Comparison of ENCODE assay signal across 8 cellular contexts in the genomic region with DNA sequence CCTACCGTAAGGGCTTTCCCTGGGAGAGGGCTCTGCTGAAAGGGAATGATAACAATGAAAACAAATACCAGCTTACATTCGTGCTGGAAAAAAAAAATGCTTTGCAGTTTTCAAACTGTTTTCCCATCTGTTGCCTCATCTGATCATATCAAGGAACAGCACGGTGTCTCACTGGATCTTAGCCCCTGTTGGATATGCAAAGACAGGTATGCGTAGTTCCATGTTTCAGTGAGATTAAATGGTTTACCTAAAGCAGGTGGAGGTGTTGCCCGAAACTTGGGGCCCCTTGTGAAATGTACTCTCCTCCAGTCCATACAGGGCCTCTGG.
A peak's percentile ranks its signal among the peaks of the same experiment; 100 is the strongest.
DNase-seq lines count a peak whose midpoint lies in the region; TF ChIP-seq lines count a peak whose summit lies in the region.

No MANE protein-coding gene starts in this region.

- H3K4me1 ChIP-seq in ES-I3 (ENCODE audit: insufficient read depth, low read length) (peaks cover 13% of the 10 kb centered on the region), PC-9 (replicated peaks; ENCODE audit: insufficient read depth) (peaks cover 40% of the 10 kb centered on the region)

- H3K27me3 ChIP-seq in PC-9 (ENCODE audit: insufficient read depth, low read depth): no peaks in the 10 kb centered on the region

- H3K9me2 ChIP-seq in PC-9 (ENCODE audit: insufficient read depth): no peaks in the 10 kb centered on the region

- CTCF ChIA-PET in PC-9 (lab: Charles Lee): interaction anchor here (0.6 kb wide), 1 partner anchor 491 kb away, joined by 3 read pairs; no protein-coding TSS in a partner anchor

- H3K36me3 ChIP-seq in ES-I3 (ENCODE audit: insufficient read depth, low read length) (no peaks in the 10 kb centered on the region), PC-9 (ENCODE audit: low read depth) (no peaks in the 10 kb centered on the region)

- no peaks in the 10 kb centered on the region for H3K9me3 ChIP-seq in ES-I3 (ENCODE audit: control insufficient read depth, insufficient read depth, low read length)
- H3K9me3 ChIP-seq in PC-9 (ENCODE audit: insufficient read depth, low read depth): no peaks in the 10 kb centered on the region

- BruUV-seq in PC-9 (replicated peaks; lab: Mats Ljungman, UMichigan): TSS peak; percentile 68

- peak overlapping the region; percentile 89 for H3K4me2 ChIP-seq in PC-9

- DNase-seq in PC-9 (no peak), epithelial cell of prostate (ENCODE audit: low read depth, low spot score) (no peak), pons (ENCODE audit: low spot score) (peak; percentile 5), NCI-H748 treated with DMSO at 0.1 percent for 48 hours (lab: John Stamatoyannopoulos, UW) (no peak), AML-193 (lab: John Stamatoyannopoulos, UW) (no peak), NCI-H774 (lab: John Stamatoyannopoulos, UW) (no peak), NCI-H446 treated with DMSO at 0.1 percent for 48 hours (lab: John Stamatoyannopoulos, UW) (no peak)

- intact Hi-C loops in PC-9 (cut with micrococcal nuclease; ENCODE audit: unreplicated experiment): no loop called here

- peak overlapping the region; percentile 73 for H3K9ac ChIP-seq in ES-I3 (ENCODE audit: low read depth, low read length)

- peak overlapping the region; percentile 76 for H3K4me3 ChIP-seq in PC-9

- peaks cover 29% of the 10 kb centered on the region for H3F3A ChIP-seq in PC-9 (ENCODE audit: insufficient read depth, low read depth)

- H4K20me1 ChIP-seq in PC-9 (ENCODE audit: insufficient read depth): 0 out of 2 replicates have a peak, but pooled peaks cover 4% of the 10 kb centered on the region

- H3K27ac ChIP-seq in PC-9: peak overlapping the region; percentile 90
- H3K27ac ChIP-seq in epithelial cell of prostate: peak overlapping the region; percentile 96

- TF ChIP-seq CTCF in PC-9 (conservative IDR thresholded peaks at IDR 0.05): no peak

- peaks cover 34% of the 10 kb centered on the region for H3K79me2 ChIP-seq in PC-9 (ENCODE audit: low read depth)

- peak overlapping the region; percentile 81 for H2AFZ ChIP-seq in PC-9

- POLR2A ChIA-PET in PC-9 (lab: Charles Lee; ENCODE audit: unreplicated experiment): no interaction called here
